ENCODE assay signal across 9 cellular contexts in the genomic region with DNA sequence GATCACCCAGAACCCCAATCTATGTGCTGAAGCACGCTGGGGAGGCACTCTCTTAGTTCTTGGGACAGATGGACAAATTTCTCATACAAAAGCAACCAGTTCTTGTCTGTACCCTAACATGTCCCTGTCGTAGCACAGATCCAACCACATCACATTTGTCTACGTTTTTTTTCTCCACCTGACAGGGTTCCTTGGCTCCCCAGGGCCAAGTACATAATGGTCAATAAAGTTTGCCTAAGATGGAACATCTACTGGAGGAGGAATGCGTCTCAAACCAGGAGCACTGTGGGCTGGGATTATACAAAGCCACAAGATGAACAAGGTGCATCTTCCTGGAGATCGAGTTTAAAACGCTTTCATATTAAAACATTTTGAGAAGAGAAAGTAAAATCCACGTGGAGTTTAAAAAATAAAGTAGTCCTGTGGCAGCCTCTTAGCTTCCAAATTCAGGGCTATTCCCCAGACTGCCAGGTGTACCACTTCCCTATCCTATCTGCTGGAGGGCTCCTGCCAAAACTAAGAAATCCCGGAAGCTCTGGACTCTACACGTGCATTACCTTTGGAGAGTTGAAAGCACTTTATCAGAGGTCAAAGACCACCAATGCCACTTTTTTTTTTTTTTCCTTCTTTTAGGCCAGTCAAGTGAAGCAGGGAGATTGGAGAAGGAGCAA.
DNase-seq lines count a peak whose midpoint lies in the region; ATAC-seq and TF ChIP-seq lines count a peak whose summit lies in the region.
"Had no signal": no experiment of that assay in that cellular context is flagged by ENCODE, and none has a peak within 500 bp of the region (broad histone marks: within the 10 kb centered on the region; RNA-seq: fewer than 3 reads in every experiment).

No MANE protein-coding gene starts in this region.

- H3K36me3 ChIP-seq in SU-DHL-6 (ENCODE audit: low read length), result peaks cover 12% of the 10 kb centered on the region

- H3K9ac ChIP-seq in SU-DHL-6 (ENCODE audit: low read length), result peak overlapping the region; percentile 88

- H3K9me3 ChIP-seq in SU-DHL-6 (ENCODE audit: insufficient read depth, low read length), result no peaks in the 10 kb centered on the region

- H3K27me3 ChIP-seq in SU-DHL-6 (ENCODE audit: low read length), result no peaks in the 10 kb centered on the region

- H3K4me2 ChIP-seq in SU-DHL-6 (ENCODE audit: low read depth, low read length, poor library complexity, severe bottlenecking), result peak overlapping the region; percentile 94

- peaks cover 56% of the 10 kb centered on the region for H3F3A ChIP-seq in SU-DHL-6 (ENCODE audit: insufficient read depth)

- H2AFZ ChIP-seq in SU-DHL-6 (ENCODE audit: low read depth, low read length, severe bottlenecking), result no peak overlapping the region

- H3K79me2 ChIP-seq in SU-DHL-6 (ENCODE audit: insufficient read depth, low read length), result peaks cover 66% of the 10 kb centered on the region

- ATAC-seq in GM18505 (IDR thresholded peaks at IDR 0.05; ENCODE audit: unreplicated experiment), result no peak
- no peak for ATAC-seq in HG03469 (IDR thresholded peaks at IDR 0.05; ENCODE audit: unreplicated experiment)

- H3K27ac ChIP-seq in SU-DHL-6 (ENCODE audit: low read depth, low read length) (peak overlapping the region; percentile 93), skin epidermis (peak overlapping the region in 15 of 21 experiments; percentile 7 to 93 (median 85))

- TF ChIP-seq CTCF in SU-DHL-6 (IDR thresholded peaks at IDR 0.05; ENCODE audit: insufficient read depth, low read length, poor library complexity, severe bottlenecking), result no peak
- no peak for TF ChIP-seq CTCF in fibroblast of pulmonary artery (IDR thresholded peaks at IDR 0.05; ENCODE audit: low read length, missing control alignments)

- H3K4me3 ChIP-seq in SU-DHL-6 (ENCODE audit: insufficient read depth, low read length, poor library complexity, severe bottlenecking) (peak overlapping the region; percentile 91), fibroblast of pulmonary artery (replicated peaks; ENCODE audit: low read depth, low read length) (peak overlapping the region; percentile 88), skin epidermis (peak overlapping the region; percentile 68 to 95 (median 89))

- no peaks in the 10 kb centered on the region for H3K9me2 ChIP-seq in SU-DHL-6 (replicated peaks; ENCODE audit: insufficient read depth, low read length)

- H4K20me1 ChIP-seq in SU-DHL-6 (ENCODE audit: low read depth, low read length), result peaks cover 15% of the 10 kb centered on the region; the same call in 1 of the 2 replicates

- TF ChIP-seq POLR2A in GM18505 (IDR thresholded peaks at IDR 0.05; ENCODE audit: borderline replicate concordance, extremely low read depth, insufficient read depth, insufficient read length), result peak; percentile 29

- DNase-seq in fibroblast of pulmonary artery (ENCODE audit: low read depth), result no peak
- no peak for DNase-seq in OCI-M2 (lab: John Stamatoyannopoulos, UW; ENCODE audit: unreplicated experiment)
- DNase-seq in SIG-M5 (lab: John Stamatoyannopoulos, UW), result no peak
- no peak for DNase-seq in SW480 (ENCODE audit: low spot score)
- DNase-seq: NCI-H1105 had no signal
